In the genomic region with DNA sequence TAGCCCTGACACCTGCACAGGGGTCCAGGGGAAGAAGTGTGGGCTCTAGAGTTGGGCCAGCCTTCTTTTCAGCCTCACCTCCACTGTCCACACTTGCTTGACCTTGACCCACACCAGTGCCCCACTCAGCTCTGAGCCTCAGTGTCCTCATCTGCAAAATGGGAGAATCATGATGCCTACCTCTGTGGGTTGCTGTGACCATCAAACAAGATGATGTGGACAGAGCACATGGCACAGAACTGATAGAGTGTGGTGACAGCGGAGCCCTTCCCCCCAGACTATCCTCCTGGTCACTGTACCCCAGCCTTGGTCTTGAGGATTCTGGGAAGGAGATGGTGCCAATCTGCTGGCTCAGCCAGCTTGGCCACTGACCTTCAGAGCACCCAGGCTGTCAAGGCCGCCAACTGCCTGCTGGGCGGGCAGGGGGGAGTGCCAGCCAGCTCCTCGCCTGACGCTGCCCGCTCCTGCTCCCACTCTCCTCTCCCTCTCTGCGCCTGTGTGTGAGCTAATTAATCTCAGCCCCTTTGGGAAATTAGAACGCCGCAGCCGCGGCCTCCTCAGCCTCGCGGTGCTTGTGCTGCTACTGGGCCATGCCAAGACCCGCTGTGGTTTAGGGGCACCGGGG, we compare ENCODE assay signal across 1 cellular context.
A peak's percentile ranks its signal among the peaks of the same experiment; 100 is the strongest.
TF ChIP-seq lines count a peak whose summit lies in the region.

No MANE protein-coding gene starts in this region.

TF ChIP-seq in HepG2, 621 proteins besides CTCF, POLR2A, EP300 and RAD21 (continued from another document):
- TF ChIP-seq ZMYM3 (CRISPR knock-in tag; IDR thresholded peaks at IDR 0.05) (peak; percentile 45; the same call in 1 of the 2 replicates), HOXA3 (CRISPR knock-in tag; IDR thresholded peaks at IDR 0.05) (no peak), HNRNPL (IDR thresholded peaks at IDR 0.05; ENCODE audit: low read depth, low read length) (0 out of 2 replicates have a peak, but pooled peaks have one; percentile 60), ZNF629 (CRISPR knock-in tag; conservative IDR thresholded peaks at IDR 0.05) (peak; percentile 95)
